ENCODE assay signal across 11 cellular contexts in genomic region chr1:225464851-225465792, GRCh38. TPM values are rescaled to one million over a fixed set of nuclear protein-coding genes. Genes with fewer than 3 reads are reported as not detected.
DNase-seq lines count a peak whose midpoint lies in the region; ATAC-seq and TF ChIP-seq lines count a peak whose summit lies in the region.
"Had no signal": no experiment of that assay in that cellular context is flagged by ENCODE, and none has a peak within 500 bp of the region (broad histone marks: within the 10 kb centered on the region; RNA-seq: fewer than 3 reads in every experiment).

No MANE protein-coding gene starts in this region.

- H3K4me3 ChIP-seq in epithelial cell of esophagus (ENCODE audit: low read length) (no peak overlapping the region), esophagus squamous epithelium (no peak overlapping the region)
- H3K4me3 ChIP-seq: ascending aorta had no signal

- H3K27ac ChIP-seq in esophagus squamous epithelium = peak overlapping the region in 1 of 4 donors; percentile 9
- H3K27ac ChIP-seq: ascending aorta, parathyroid adenoma had no signal

- no peaks in the 10 kb centered on the region for H3K27me3 ChIP-seq in esophagus squamous epithelium
- H3K27me3 ChIP-seq: ascending aorta had no signal

- peaks cover 37 to 81% (median 50%) of the 10 kb centered on the region in 3 donors for H3K4me1 ChIP-seq in esophagus squamous epithelium
- H3K4me1 ChIP-seq: ascending aorta had no signal

- peaks cover 4% of the 10 kb centered on the region for H3K4me1 Mint-ChIP-seq in progenitor cell of endocrine pancreas (ENCODE audit: low read depth)

- H3K36me3 ChIP-seq in esophagus squamous epithelium = no peaks in the 10 kb centered on the region
- H3K36me3 ChIP-seq: ascending aorta had no signal

- peak overlapping the region; percentile 77 for H3K27ac Mint-ChIP-seq in progenitor cell of endocrine pancreas

- WGBS in esophagus squamous epithelium, 2 donors = 29 to 58% methylated on average over 1 to 10 of the region's 15 CpGs

- peak; percentile 26 for DNase-seq in activated CD4-positive, CD25-positive, alpha-beta regulatory T cell treated with anti-CD3 and anti-CD28 coated beads, Interleukin-2, amount 50 U/mL, for 72 hours
- DNase-seq in activated CD4-positive, CD25-positive, alpha-beta regulatory T cell (lab: John Stamatoyannopoulos, UW) = no peak
- peak; percentile 84 for DNase-seq in NCI-H69 (lab: John Stamatoyannopoulos, UW)
- DNase-seq in epithelial cell of esophagus (ENCODE audit: low read depth) = peak; percentile 41
- DNase-seq in progenitor cell of endocrine pancreas (ENCODE audit: low spot score, unreplicated experiment) = no peak
- DNase-seq in GM10266 (ENCODE audit: extremely low spot score) = no peak
- no peak for DNase-seq in esophagus squamous epithelium (lab: John Stamatoyannopoulos, UW)
- DNase-seq: NCI-H226 had no signal

- ATAC-seq in GM21576 (IDR thresholded peaks at IDR 0.05; ENCODE audit: unreplicated experiment) = no peak

- no peaks in the 10 kb centered on the region for H3K9me3 ChIP-seq in esophagus squamous epithelium
- H3K9me3 ChIP-seq: ascending aorta had no signal

- H3K9me3 Mint-ChIP-seq in progenitor cell of endocrine pancreas (ENCODE audit: low read depth) = no peaks in the 10 kb centered on the region

- no peak for TF ChIP-seq POLR2A in esophagus squamous epithelium (IDR thresholded peaks at IDR 0.05)

- TF ChIP-seq CTCF in epithelial cell of esophagus (IDR thresholded peaks at IDR 0.05; ENCODE audit: insufficient read depth, low read depth, low read length, missing control alignments) (no peak), progenitor cell of endocrine pancreas (IDR thresholded peaks at IDR 0.05; ENCODE audit: unreplicated experiment) (no peak), GM10266 (IDR thresholded peaks at IDR 0.05; ENCODE audit: control insufficient read depth, insufficient read depth, low read depth, missing control alignments) (no peak), esophagus squamous epithelium (IDR thresholded peaks at IDR 0.05) (no peak)

- intact Hi-C loops in esophagus squamous epithelium (cut with DNase I) = no loop called here

- no peak overlapping the region for H3K4me3 Mint-ChIP-seq in progenitor cell of endocrine pancreas (ENCODE audit: low read depth)

- H3K27me3 Mint-ChIP-seq in progenitor cell of endocrine pancreas = peaks cover 21% of the 10 kb centered on the region

- no peaks in the 10 kb centered on the region for H3K36me3 Mint-ChIP-seq in progenitor cell of endocrine pancreas (ENCODE audit: insufficient read depth)

RNA-seq across cellular contexts. Expression of gene LBR, which starts 37.3 kb away (rescaled TPM):
- 116 and 124 TPM in 2 replicates for total RNA-seq in progenitor cell of endocrine pancreas
- 10 to 100 TPM; 39.8 to 50.0 (median 42.9) TPM for total RNA-seq in esophagus squamous epithelium

Comparison
In these comparisons a context has a peak if more than half of its experiments do, and no peak if none do; other contexts are left out.
1. DNase-seq: peak in activated CD4-positive, CD25-positive, alpha-beta regulatory T cell treated with anti-CD3 and anti-CD28 coated beads, Interleukin-2, amount 50 U/mL, for 72 hours (single experiment), NCI-H69 (single experiment) and epithelial cell of esophagus (single experiment); none in activated CD4-positive, CD25-positive, alpha-beta regulatory T cell (0 of 4), progenitor cell of endocrine pancreas (single experiment), GM10266 (single experiment) and esophagus squamous epithelium (single experiment).